In genomic region chr10:71512213-71512745, GRCh38 we compare ENCODE assay signal across 13 cellular contexts.
DNase-seq lines count a peak whose midpoint lies in the region; ATAC-seq and TF ChIP-seq lines count a peak whose summit lies in the region.
"Had no signal": no experiment of that assay in that cellular context is flagged by ENCODE, and none has a peak within 500 bp of the region (broad histone marks: within the 10 kb centered on the region; RNA-seq: fewer than 3 reads in every experiment).

No MANE protein-coding gene starts in this region.

- DNase-seq in Caco-2: no peak
- peak; percentile 32 for DNase-seq in NCI-H446 treated with DMSO at 0.1 percent for 48 hours (lab: John Stamatoyannopoulos, UW)
- peak; percentile 68 for DNase-seq in cerebellar cortex (ENCODE audit: low spot score)
- DNase-seq in retina: peak; percentile 12
- DNase-seq in HUDEP-2 (lab: John Stamatoyannopoulos, UW; ENCODE audit: unreplicated experiment in 76 of 76): no peak
- DNase-seq in NCI-H2107 (lab: John Stamatoyannopoulos, UW): no peak
- DNase-seq: CD8-positive, alpha-beta T cell; IMR-90; NCI-H2081; NCI-H226 had no signal

- no peak for TF ChIP-seq CTCF in Caco-2 (IDR thresholded peaks at IDR 0.05; ENCODE audit: insufficient read depth in 1 of 2, low read depth in 1 of 2, low read length in 1 of 2, severe bottlenecking in 1 of 2, unreplicated experiment in 1 of 2)

- CTCF ChIA-PET in Caco-2 (lab: Charles Lee): interaction anchor here (0.5 to 1.9 kb wide), 3 partner anchors 10 to 194 kb away, joined by 5 to 12 read pairs (median 7); partner anchors contain the start of gene SLC29A3

- H3K27me3 ChIP-seq in Caco-2 (replicated peaks; ENCODE audit: control insufficient read depth, insufficient read depth, low read length): no peaks in the 10 kb centered on the region

- peak overlapping the region; percentile 47 for H3K27ac Mint-ChIP-seq in Caco-2 (ENCODE audit: unreplicated experiment)
- H3K27ac Mint-ChIP-seq: B cell; CD8-positive, alpha-beta T cell had no signal

- H3K4me1 Mint-ChIP-seq in Caco-2 (ENCODE audit: low read depth, unreplicated experiment): peaks cover 11% of the 10 kb centered on the region
- H3K4me1 Mint-ChIP-seq: B cell had no signal

- no peak for ATAC-seq in HG03571 (IDR thresholded peaks at IDR 0.05; ENCODE audit: unreplicated experiment)
- ATAC-seq: CD8-positive, alpha-beta T cell; Panc1 had no signal

- peaks cover 4% of the 10 kb centered on the region; the same call in 1 of the 2 replicates for H3K9me3 ChIP-seq in Caco-2

- POLR2A ChIA-PET in Caco-2 (lab: Charles Lee): interaction anchor here (0.7 kb wide), 1 partner anchor 12 kb away, joined by 5 read pairs; no protein-coding TSS in a partner anchor

- no peaks in the 10 kb centered on the region for H3K36me3 ChIP-seq in Caco-2 (ENCODE audit: control insufficient read depth, insufficient read depth, low read length)

- no peak overlapping the region for H3K4me3 Mint-ChIP-seq in Caco-2 (ENCODE audit: unreplicated experiment)
- H3K4me3 Mint-ChIP-seq: B cell; CD8-positive, alpha-beta T cell had no signal

- intact Hi-C loops in Caco-2 (cut with micrococcal nuclease; ENCODE audit: unreplicated experiment): no loop called here

- no TSS peak for BruUV-seq in Caco-2 (replicated peaks; lab: Mats Ljungman, UMichigan)

- H3K27me3 Mint-ChIP-seq in Caco-2 (ENCODE audit: insufficient read depth, unreplicated experiment): no peaks in the 10 kb centered on the region

- H3K4me1 ChIP-seq in Caco-2: peaks cover 13% of the 10 kb centered on the region

- no peaks in the 10 kb centered on the region for H3K9me3 Mint-ChIP-seq in Caco-2 (ENCODE audit: unreplicated experiment)
- H3K9me3 Mint-ChIP-seq: CD8-positive, alpha-beta T cell had no signal

- H3K4me3 ChIP-seq in Caco-2 (ENCODE audit: low read depth, low read length): no peak overlapping the region

- H3K36me3 Mint-ChIP-seq in Caco-2 (ENCODE audit: insufficient read depth, unreplicated experiment): no peaks in the 10 kb centered on the region
- H3K36me3 Mint-ChIP-seq: CD8-positive, alpha-beta T cell had no signal

Comparison
In these comparisons a context has a peak if more than half of its experiments do, and no peak if none do; other contexts are left out.
1. DNase-seq: peak in NCI-H446 treated with DMSO at 0.1 percent for 48 hours (single experiment), cerebellar cortex (single experiment) and retina (single experiment); none in Caco-2 (0 of 2), HUDEP-2 (0 of 76) and NCI-H2107 (single experiment).